39 cellular contexts compared by ENCODE assay signal in the genomic region with DNA sequence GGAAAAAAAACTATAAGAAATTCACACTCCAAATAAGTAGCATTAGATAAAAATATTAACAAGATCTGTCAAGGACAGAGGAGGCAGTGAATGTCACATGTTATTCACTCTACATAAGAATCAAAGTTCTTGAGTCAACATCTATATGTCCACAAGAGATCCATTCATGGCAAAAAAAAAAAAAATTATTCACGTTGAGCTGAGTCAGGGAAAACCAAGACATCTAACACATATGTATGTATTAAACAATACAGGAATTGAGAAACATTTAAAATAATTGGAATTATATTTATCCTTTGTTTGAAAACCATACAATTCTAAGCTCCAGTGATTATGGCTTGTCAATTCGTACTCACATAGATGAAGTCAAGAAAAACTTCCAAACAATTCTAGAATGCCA. TPM values are rescaled to one million over a fixed set of nuclear protein-coding genes. Genes with fewer than 3 reads are reported as not detected.
"Had no signal": no experiment of that assay in that cellular context is flagged by ENCODE, and none has a peak within 500 bp of the region (broad histone marks: within the 10 kb centered on the region; RNA-seq: fewer than 3 reads in every experiment).

No MANE protein-coding gene starts in this region.

- H3K9me3 ChIP-seq: adrenal gland had no signal

- H3K4me1 Mint-ChIP-seq: activated B cell treated with CpG ODN at 0.5 μM for 24 hours; activated CD4-positive, alpha-beta T cell treated with anti-CD3 and anti-CD28 coated beads, Interleukin-2, amount 10 ng/mL, durations not matched to agents 24 days and 14 days; activated naive CD8-positive, alpha-beta T cell treated with anti-CD3 and anti-CD28 coated beads for 36 hours; activated T-helper 17 cell treated with anti-CD3 and anti-CD28 coated beads, Interleukin-2, amount 50 U/mL, for 72 hours had no signal

- ATAC-seq: activated CD8-positive, alpha-beta T cell treated with anti-CD3 and anti-CD28 coated beads for 36 hours; activated naive CD4-positive, alpha-beta T cell treated with anti-CD3 and anti-CD28 coated beads, Interleukin-2, amount 50 U/mL, for 72 hours; activated T-cell treated with anti-CD3 and anti-CD28 coated beads, Interleukin-2, amount 50 U/mL, for 4 hours; activated T-cell treated with anti-CD3 and anti-CD28 coated beads, Interleukin-2, amount 50 U/mL, for 72 hours; activated T-helper 17 cell treated with anti-CD3 and anti-CD28 coated beads, Interleukin-2, amount 50 U/mL, for 72 hours; body of pancreas had no signal

- H3K4me3 ChIP-seq: adrenal gland, body of pancreas, breast epithelium had no signal

- H3K36me3 Mint-ChIP-seq: activated CD4-positive, alpha-beta memory T cell treated with anti-CD3 and anti-CD28 coated beads for 36 hours; activated naive CD8-positive, alpha-beta T cell treated with anti-CD3 and anti-CD28 coated beads for 36 hours had no signal

- H3K9me3 Mint-ChIP-seq: activated CD4-positive, alpha-beta T cell treated with anti-CD3 and anti-CD28 coated beads, Interleukin-2, amount 10 ng/mL, durations not matched to agents 24 days and 14 days had no signal

- H3K4me1 ChIP-seq: adrenal gland, body of pancreas, breast epithelium had no signal

- FAIRE-seq: astrocyte, TTC549 had no signal

- H3K36me3 ChIP-seq: adrenal gland, brain microvascular endothelial cell, breast epithelium had no signal

- H3K27ac ChIP-seq: adrenal gland, body of pancreas, brain microvascular endothelial cell, breast epithelium, VCaP had no signal

- DNase-seq: activated B cell treated with CpG ODN at 0.5 μM for 24 hours; activated CD4-positive, alpha-beta memory T cell treated with anti-CD3 and anti-CD28 coated beads for 36 hours; activated CD4-positive, alpha-beta T cell treated with anti-CD3 and anti-CD28 coated beads for 4 hours; activated CD4-positive, alpha-beta T cell treated with anti-CD3 and anti-CD28 coated beads, Interleukin-2, amount 10 ng/mL, durations not matched to agents 24 days and 14 days; activated CD4-positive, alpha-beta T cell treated with anti-CD3 and anti-CD28 coated beads, Interleukin-2, amount 50 U/mL, for 1 hour; activated CD4-positive, alpha-beta T cell treated with anti-CD3 and anti-CD28 coated beads, Interleukin-2, amount 50 U/mL, for 4 hours; activated CD4-positive, CD25-positive, alpha-beta regulatory T cell treated with anti-CD3 and anti-CD28 coated beads, Interleukin-2, amount 50 U/mL, for 72 hours; activated CD8-positive, alpha-beta memory T cell treated with anti-CD3 and anti-CD28 coated beads, Interleukin-2, amount 50 U/mL, for 4 hours; activated CD8-positive, alpha-beta T cell treated with anti-CD3 and anti-CD28 coated beads for 36 hours; activated effector memory CD4-positive, alpha-beta T cell treated with anti-CD3 and anti-CD28 coated beads, Interleukin-2, amount 50 U/mL, for 16 hours; activated gamma-delta T cell treated with Interleukin-2 at 50 U/mL for 16 hours; activated naive CD4-positive, alpha-beta T cell; activated naive CD4-positive, alpha-beta T cell treated with anti-CD3 and anti-CD28 coated beads for 36 hours; activated naive CD4-positive, alpha-beta T cell treated with anti-CD3 and anti-CD28 coated beads, Interleukin-2, amount 50 U/mL, for 16 hours; activated naive CD8-positive, alpha-beta T cell treated with anti-CD3 and anti-CD28 coated beads for 36 hours; activated T-cell treated with anti-CD3 and anti-CD28 coated beads for 4 hours; activated T-cell treated with anti-CD3 and anti-CD28 coated beads, Interleukin-2, amount 50 U/mL, for 1 hour; activated T-cell treated with anti-CD3 and anti-CD28 coated beads, Interleukin-2, amount 50 U/mL, for 4 hours; activated T-cell treated with anti-CD3 and anti-CD28 coated beads, Interleukin-2, amount 50 U/mL, for 72 hours; adrenal gland; amniotic stem cell; aorta; body of pancreas; brain microvascular endothelial cell; central memory CD4-positive, alpha-beta T cell; T-helper 2 cell; T-helper 9 cell had no signal

- H3K27me3 ChIP-seq: adrenal gland, body of pancreas, brain microvascular endothelial cell, breast epithelium had no signal

- H3K4me3 Mint-ChIP-seq: activated B cell treated with CpG ODN at 0.5 μM for 24 hours; activated CD4-positive, alpha-beta memory T cell treated with anti-CD3 and anti-CD28 coated beads for 36 hours; activated CD4-positive, alpha-beta T cell treated with anti-CD3 and anti-CD28 coated beads, Interleukin-2, amount 10 ng/mL, durations not matched to agents 24 days and 14 days; activated CD8-positive, alpha-beta T cell treated with anti-CD3 and anti-CD28 coated beads for 36 hours; activated naive CD4-positive, alpha-beta T cell treated with anti-CD3 and anti-CD28 coated beads for 36 hours; activated naive CD8-positive, alpha-beta T cell treated with anti-CD3 and anti-CD28 coated beads for 36 hours; activated T-cell treated with anti-CD3 and anti-CD28 coated beads, Interleukin-2, amount 50 U/mL, for 4 hours; activated T-cell treated with anti-CD3 and anti-CD28 coated beads, Interleukin-2, amount 50 U/mL, for 72 hours; activated T-helper 1 cell treated with anti-CD3 and anti-CD28 coated beads, Interleukin-12 subunit alpha, Interleukin-12 subunit beta, Interleukin-2, Interleukin-4 antibody, amounts not matched to agents 30 ng/mL and 10 ng/mL and 1 ng/mL, durations not matched to agents 14 hours and 24 hours and 36 hours; activated T-helper 17 cell treated with anti-CD3 and anti-CD28 coated beads, Interleukin-2, amount 50 U/mL, for 72 hours; T-helper 1 cell treated with Interleukin-12 subunit alpha and Interleukin-12 subunit beta and Interleukin-4 antibody, amounts not matched to agents 30 μg/mL and 1 μg/mL, for 36 hours; T-helper 2 cell treated with Interferon-gamma antibody and Interleukin-4, amounts not matched to agents 5 μg/mL and 100 μg/mL, for 36 hours had no signal

- H3K27ac Mint-ChIP-seq: activated B cell treated with CpG ODN at 0.5 μM for 24 hours; activated CD4-positive, alpha-beta memory T cell treated with anti-CD3 and anti-CD28 coated beads for 36 hours; activated CD4-positive, alpha-beta T cell treated with anti-CD3 and anti-CD28 coated beads, Interleukin-2, amount 10 ng/mL, durations not matched to agents 24 days and 14 days; activated CD8-positive, alpha-beta T cell treated with anti-CD3 and anti-CD28 coated beads for 36 hours; activated naive CD4-positive, alpha-beta T cell treated with anti-CD3 and anti-CD28 coated beads for 36 hours; activated naive CD4-positive, alpha-beta T cell treated with anti-CD3 and anti-CD28 coated beads, Interleukin-2, amount 50 U/mL, for 72 hours; activated naive CD8-positive, alpha-beta T cell treated with anti-CD3 and anti-CD28 coated beads for 36 hours; activated T-cell treated with anti-CD3 and anti-CD28 coated beads, Interleukin-2, amount 50 U/mL, for 72 hours; activated T-helper 1 cell treated with anti-CD3 and anti-CD28 coated beads, Interleukin-12 subunit alpha, Interleukin-12 subunit beta, Interleukin-2, Interleukin-4 antibody, amounts not matched to agents 30 ng/mL and 10 ng/mL and 1 ng/mL, durations not matched to agents 14 hours and 24 hours and 36 hours; activated T-helper 17 cell treated with anti-CD3 and anti-CD28 coated beads, Interleukin-2, amount 50 U/mL, for 72 hours; T-helper 1 cell treated with Interleukin-12 subunit alpha and Interleukin-12 subunit beta and Interleukin-4 antibody, amounts not matched to agents 30 μg/mL and 1 μg/mL, for 36 hours; T-helper 2 cell treated with Interferon-gamma antibody and Interleukin-4, amounts not matched to agents 5 μg/mL and 100 μg/mL, for 36 hours had no signal

RNA-seq across cellular contexts. Expression of a gene that starts 1.3 kb away (rescaled TPM):
- total RNA-seq: activated B cell treated with CpG ODN at 0.5 μM for 24 hours; activated CD4-positive, alpha-beta memory T cell treated with anti-CD3 and anti-CD28 coated beads for 36 hours; activated CD4-positive, alpha-beta T cell treated with anti-CD3 and anti-CD28 coated beads, Interleukin-2, amount 10 ng/mL, durations not matched to agents 24 days and 14 days; activated CD8-positive, alpha-beta memory T cell treated with anti-CD3 and anti-CD28 coated beads for 36 hours; activated CD8-positive, alpha-beta T cell treated with anti-CD3 and anti-CD28 coated beads for 36 hours; activated naive CD4-positive, alpha-beta T cell treated with anti-CD3 and anti-CD28 coated beads for 36 hours; activated naive CD4-positive, alpha-beta T cell treated with anti-CD3 and anti-CD28 coated beads, Interleukin-2, amount 50 U/mL, for 72 hours; activated naive CD8-positive, alpha-beta T cell treated with anti-CD3 and anti-CD28 coated beads for 36 hours; activated T-cell treated with anti-CD3 and anti-CD28 coated beads, Interleukin-2, amount 50 U/mL, for 4 hours; activated T-cell treated with anti-CD3 and anti-CD28 coated beads, Interleukin-2, amount 50 U/mL, for 72 hours; activated T-helper 1 cell treated with anti-CD3 and anti-CD28 coated beads, Interleukin-12 subunit alpha, Interleukin-12 subunit beta, Interleukin-2, Interleukin-4 antibody, amounts not matched to agents 30 ng/mL and 10 ng/mL and 1 ng/mL, durations not matched to agents 14 hours and 24 hours and 36 hours; activated T-helper 17 cell treated with anti-CD3 and anti-CD28 coated beads, Interleukin-2, amount 50 U/mL, for 72 hours; adrenal gland; aorta; astrocyte; body of pancreas; breast epithelium; cardiac septum; cerebellum had no signal
- polyA plus RNA-seq: adrenal gland, aorta had no signal

RNA-seq across cellular contexts. Expression of a gene that starts 19.8 kb away (rescaled TPM):
- total RNA-seq: activated B cell treated with CpG ODN at 0.5 μM for 24 hours; activated CD4-positive, alpha-beta memory T cell treated with anti-CD3 and anti-CD28 coated beads for 36 hours; activated CD4-positive, alpha-beta T cell treated with anti-CD3 and anti-CD28 coated beads, Interleukin-2, amount 10 ng/mL, durations not matched to agents 24 days and 14 days; activated CD8-positive, alpha-beta memory T cell treated with anti-CD3 and anti-CD28 coated beads for 36 hours; activated CD8-positive, alpha-beta T cell treated with anti-CD3 and anti-CD28 coated beads for 36 hours; activated naive CD4-positive, alpha-beta T cell treated with anti-CD3 and anti-CD28 coated beads for 36 hours; activated naive CD4-positive, alpha-beta T cell treated with anti-CD3 and anti-CD28 coated beads, Interleukin-2, amount 50 U/mL, for 72 hours; activated naive CD8-positive, alpha-beta T cell treated with anti-CD3 and anti-CD28 coated beads for 36 hours; activated T-cell treated with anti-CD3 and anti-CD28 coated beads, Interleukin-2, amount 50 U/mL, for 4 hours; activated T-cell treated with anti-CD3 and anti-CD28 coated beads, Interleukin-2, amount 50 U/mL, for 72 hours; activated T-helper 1 cell treated with anti-CD3 and anti-CD28 coated beads, Interleukin-12 subunit alpha, Interleukin-12 subunit beta, Interleukin-2, Interleukin-4 antibody, amounts not matched to agents 30 ng/mL and 10 ng/mL and 1 ng/mL, durations not matched to agents 14 hours and 24 hours and 36 hours; activated T-helper 17 cell treated with anti-CD3 and anti-CD28 coated beads, Interleukin-2, amount 50 U/mL, for 72 hours; aorta; astrocyte; body of pancreas; breast epithelium; cardiac septum; cerebellum had no signal
- polyA plus RNA-seq: adrenal gland, aorta had no signal

RNA-seq across cellular contexts. Expression of a gene that starts 24.9 kb away (rescaled TPM):
- total RNA-seq: activated B cell treated with CpG ODN at 0.5 μM for 24 hours; activated CD4-positive, alpha-beta memory T cell treated with anti-CD3 and anti-CD28 coated beads for 36 hours; activated CD4-positive, alpha-beta T cell treated with anti-CD3 and anti-CD28 coated beads, Interleukin-2, amount 10 ng/mL, durations not matched to agents 24 days and 14 days; activated CD8-positive, alpha-beta memory T cell treated with anti-CD3 and anti-CD28 coated beads for 36 hours; activated CD8-positive, alpha-beta T cell treated with anti-CD3 and anti-CD28 coated beads for 36 hours; activated naive CD4-positive, alpha-beta T cell treated with anti-CD3 and anti-CD28 coated beads for 36 hours; activated naive CD4-positive, alpha-beta T cell treated with anti-CD3 and anti-CD28 coated beads, Interleukin-2, amount 50 U/mL, for 72 hours; activated naive CD8-positive, alpha-beta T cell treated with anti-CD3 and anti-CD28 coated beads for 36 hours; activated T-cell treated with anti-CD3 and anti-CD28 coated beads, Interleukin-2, amount 50 U/mL, for 4 hours; activated T-cell treated with anti-CD3 and anti-CD28 coated beads, Interleukin-2, amount 50 U/mL, for 72 hours; activated T-helper 1 cell treated with anti-CD3 and anti-CD28 coated beads, Interleukin-12 subunit alpha, Interleukin-12 subunit beta, Interleukin-2, Interleukin-4 antibody, amounts not matched to agents 30 ng/mL and 10 ng/mL and 1 ng/mL, durations not matched to agents 14 hours and 24 hours and 36 hours; activated T-helper 17 cell treated with anti-CD3 and anti-CD28 coated beads, Interleukin-2, amount 50 U/mL, for 72 hours; adrenal gland; aorta; astrocyte; body of pancreas; breast epithelium; cardiac septum; cerebellum had no signal
- polyA plus RNA-seq: adrenal gland, aorta had no signal

RNA-seq across cellular contexts. Expression of a gene that starts 39.8 kb away (rescaled TPM):
- total RNA-seq: activated B cell treated with CpG ODN at 0.5 μM for 24 hours; activated CD4-positive, alpha-beta memory T cell treated with anti-CD3 and anti-CD28 coated beads for 36 hours; activated CD8-positive, alpha-beta memory T cell treated with anti-CD3 and anti-CD28 coated beads for 36 hours; activated CD8-positive, alpha-beta T cell treated with anti-CD3 and anti-CD28 coated beads for 36 hours; activated naive CD4-positive, alpha-beta T cell treated with anti-CD3 and anti-CD28 coated beads for 36 hours; activated naive CD8-positive, alpha-beta T cell treated with anti-CD3 and anti-CD28 coated beads for 36 hours; activated T-cell treated with anti-CD3 and anti-CD28 coated beads, Interleukin-2, amount 50 U/mL, for 4 hours; activated T-cell treated with anti-CD3 and anti-CD28 coated beads, Interleukin-2, amount 50 U/mL, for 72 hours; activated T-helper 1 cell treated with anti-CD3 and anti-CD28 coated beads, Interleukin-12 subunit alpha, Interleukin-12 subunit beta, Interleukin-2, Interleukin-4 antibody, amounts not matched to agents 30 ng/mL and 10 ng/mL and 1 ng/mL, durations not matched to agents 14 hours and 24 hours and 36 hours; activated T-helper 17 cell treated with anti-CD3 and anti-CD28 coated beads, Interleukin-2, amount 50 U/mL, for 72 hours; adrenal gland; aorta; astrocyte; body of pancreas; breast epithelium; cardiac septum; cerebellum had no signal
- polyA plus RNA-seq: adrenal gland, aorta had no signal
